ENCODE assay signal across 19 cellular contexts in the genomic region with DNA sequence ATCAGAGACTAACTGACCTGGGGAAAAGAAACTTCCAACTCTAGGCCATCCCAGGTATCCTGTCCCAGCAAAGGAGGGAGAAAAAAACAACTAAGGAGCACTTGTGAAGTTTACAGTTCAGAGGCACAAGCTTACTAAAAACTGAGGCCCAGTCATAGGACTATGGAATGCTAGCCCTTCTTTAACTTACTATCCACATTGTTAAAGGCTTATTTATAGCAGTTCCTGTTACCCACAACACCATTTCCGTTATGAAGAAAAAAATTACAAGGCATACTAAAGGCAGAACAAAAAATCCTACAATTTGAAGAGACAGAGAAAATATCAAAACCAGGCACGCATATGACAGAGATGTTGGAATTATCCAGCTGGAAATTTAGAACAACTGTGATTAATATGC.
DNase-seq lines count a peak whose midpoint lies in the region; ATAC-seq and TF ChIP-seq lines count a peak whose summit lies in the region.
"Had no signal": no experiment of that assay in that cellular context is flagged by ENCODE, and none has a peak within 500 bp of the region (broad histone marks: within the 10 kb centered on the region; RNA-seq: fewer than 3 reads in every experiment).

No MANE protein-coding gene starts in this region.

- ATAC-seq in GM19023 (IDR thresholded peaks at IDR 0.05; ENCODE audit: unreplicated experiment) (no peak), mucosa of descending colon (no peak)
- ATAC-seq: A549 had no signal

- TF ChIP-seq CTCF in AG10803 (conservative IDR thresholded peaks at IDR 0.05; ENCODE audit: low read length): no peak
- TF ChIP-seq CTCF in fibroblast of villous mesenchyme (IDR thresholded peaks at IDR 0.05; ENCODE audit: insufficient read depth, low read depth, low read length): no peak
- no peak for TF ChIP-seq CTCF in nephron progenitor cell (IDR thresholded peaks at IDR 0.05)
- no peak for TF ChIP-seq CTCF in mucosa of descending colon (IDR thresholded peaks at IDR 0.05)

- H3K36me3 Mint-ChIP-seq in nephron progenitor cell (ENCODE audit: low read depth): peaks cover 70% of the 10 kb centered on the region

- H3K36me3 ChIP-seq in SJSA1 (no peaks in the 10 kb centered on the region), mucosa of descending colon (ENCODE audit: low read depth) (no peaks in the 10 kb centered on the region)

- no peaks in the 10 kb centered on the region for H3K27me3 ChIP-seq in SJSA1 (replicated peaks)

- H3K27me3 Mint-ChIP-seq in nephron progenitor cell (ENCODE audit: low read depth, poor library complexity): no peaks in the 10 kb centered on the region

- DNase-seq in AG10803 (ENCODE audit: low read depth): peak; percentile 22
- DNase-seq in SJSA1 (ENCODE audit: low read depth in 1 of 2, low spot score in 2 of 2): no peak
- DNase-seq in fibroblast of villous mesenchyme (ENCODE audit: low read depth): peak; percentile 33
- DNase-seq in nephron progenitor cell: no peak
- DNase-seq in T-helper 9 cell: no peak
- no peak for DNase-seq in mucosa of descending colon
- DNase-seq in cardiac septum (ENCODE audit: low spot score): no peak
- DNase-seq: COR-L47, DMS153, GOT3, KBM-7, NCI-H1417 treated with DMSO at 0.1 percent for 48 hours, NCI-H1930, NCI-H2171, NCI-H446, OCI-M1, RPMI8226 had no signal

- H3K27ac ChIP-seq in SJSA1: peak overlapping the region; percentile 6; the same call in 1 of the 2 replicates
- H3K27ac ChIP-seq: A549 had no signal

- H3K4me3 Mint-ChIP-seq in nephron progenitor cell: no peak overlapping the region

- peak overlapping the region; percentile 63 for H3K27ac Mint-ChIP-seq in nephron progenitor cell

- H3K4me3 ChIP-seq in AG10803 (ENCODE audit: low read length): no peak overlapping the region
- H3K4me3 ChIP-seq in SJSA1: no peak overlapping the region
- H3K4me3 ChIP-seq in fibroblast of villous mesenchyme (ENCODE audit: low read depth, low read length): no peak overlapping the region
- no peak overlapping the region for H3K4me3 ChIP-seq in mucosa of descending colon
- H3K4me3 ChIP-seq: A549 had no signal

- H3K4me1 ChIP-seq in SJSA1 (replicated peaks) (peaks cover 10% of the 10 kb centered on the region), mucosa of descending colon (ENCODE audit: low read depth) (no peaks in the 10 kb centered on the region)
- H3K4me1 ChIP-seq: A549 had no signal

- H3K9me3 ChIP-seq in SJSA1 (replicated peaks) (no peaks in the 10 kb centered on the region), mucosa of descending colon (no peaks in the 10 kb centered on the region)
- H3K9me3 ChIP-seq: A549 had no signal

- peaks cover 14% of the 10 kb centered on the region for H3K4me1 Mint-ChIP-seq in nephron progenitor cell

- no peaks in the 10 kb centered on the region for H3K9me3 Mint-ChIP-seq in nephron progenitor cell

- intact Hi-C loops in mucosa of descending colon (cut with DNase I, micrococcal nuclease) (no loop called here), cardiac septum (cut with DNase I) (no loop called here)

Comparison
In these comparisons a context has a peak if more than half of its experiments do, and no peak if none do; other contexts are left out.
1. DNase-seq: peak in AG10803 (single experiment) and fibroblast of villous mesenchyme (single experiment); none in SJSA1 (0 of 2), nephron progenitor cell (single experiment), T-helper 9 cell (single experiment), mucosa of descending colon (0 of 3) and cardiac septum (single experiment).